In the genomic region with DNA sequence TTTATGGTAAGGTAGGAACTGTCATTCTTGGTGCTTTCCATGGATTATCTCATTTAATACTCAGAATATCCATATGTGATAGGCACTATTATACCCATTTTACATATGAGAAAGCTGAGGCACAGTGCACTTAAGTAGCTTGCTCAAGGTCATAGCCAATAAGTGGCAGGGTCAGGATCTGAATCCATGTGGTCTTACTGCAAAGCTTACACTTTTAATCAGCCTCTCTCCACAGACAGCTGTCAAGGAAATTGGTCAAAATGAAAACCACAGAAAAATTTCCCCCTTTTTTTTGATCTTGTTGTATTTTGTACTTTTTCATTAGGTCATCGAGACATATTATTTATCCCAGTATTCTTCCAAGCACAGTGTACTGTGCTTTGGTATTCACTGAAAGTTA, we compare ENCODE assay signal across 26 cellular contexts.
DNase-seq lines count a peak whose midpoint lies in the region; ATAC-seq, FAIRE-seq and TF ChIP-seq lines count a peak whose summit lies in the region.
"Had no signal": no experiment of that assay in that cellular context is flagged by ENCODE, and none has a peak within 500 bp of the region (broad histone marks: within the 10 kb centered on the region; RNA-seq: fewer than 3 reads in every experiment).

No MANE protein-coding gene starts in this region.

- H3K27me3 Mint-ChIP-seq in activated T-cell treated with anti-CD3 and anti-CD28 coated beads, Interleukin-2, amount 50 U/mL, for 72 hours (ENCODE audit: low read depth): no peaks in the 10 kb centered on the region
- no peaks in the 10 kb centered on the region for H3K27me3 Mint-ChIP-seq in activated T-cell treated with anti-CD3 and anti-CD28 coated beads, Interleukin-2, amount 50 U/mL, for 4 hours (ENCODE audit: low read depth)
- H3K27me3 Mint-ChIP-seq: B cell; CD4-positive, CD25-positive, alpha-beta regulatory T cell had no signal

- peak overlapping the region in 1 of 2 donors; percentile 49 for H3K4me3 Mint-ChIP-seq in activated T-cell treated with anti-CD3 and anti-CD28 coated beads, Interleukin-2, amount 50 U/mL, for 72 hours
- no peak overlapping the region for H3K4me3 Mint-ChIP-seq in activated T-cell treated with anti-CD3 and anti-CD28 coated beads, Interleukin-2, amount 50 U/mL, for 4 hours
- H3K4me3 Mint-ChIP-seq: B cell; CD4-positive, CD25-positive, alpha-beta regulatory T cell; GM23338 had no signal

- H3K4me3 ChIP-seq in thyroid gland (replicated peaks in 1 of 3): no peak overlapping the region
- H3K4me3 ChIP-seq: GM23338, SK-N-MC had no signal

- H3K36me3 ChIP-seq in thyroid gland: no peaks in the 10 kb centered on the region

- no peak overlapping the region for H3K27ac Mint-ChIP-seq in activated T-cell treated with anti-CD3 and anti-CD28 coated beads, Interleukin-2, amount 50 U/mL, for 72 hours
- H3K27ac Mint-ChIP-seq: B cell; CD4-positive, CD25-positive, alpha-beta regulatory T cell; GM23338 had no signal

- DNase-seq in activated T-cell treated with anti-CD3 and anti-CD28 coated beads, Interleukin-2, amount 50 U/mL, for 72 hours: peak; percentile 6 to 11
- no peak for DNase-seq in activated T-cell treated with anti-CD3 and anti-CD28 coated beads, Interleukin-2, amount 50 U/mL, for 4 hours
- DNase-seq in GM10266 (ENCODE audit: extremely low spot score) (peak; percentile 6), GM18507 (ENCODE audit: extremely low spot score, insufficient read length, low read depth) (no peak), myocyte (ENCODE audit: low read depth) (peak; percentile 10), UCSD-AML1 (lab: John Stamatoyannopoulos, UW; ENCODE audit: unreplicated experiment) (no peak), thyroid gland (no peak)
- DNase-seq: COR-L47, DMS 273 treated with DMSO at 0.1 percent for 48 hours, DND-41, HCEC 1CT, KG1, MV-4-11, NCI-H1417, NCI-H187, NCI-H2107, NCI-H2227 treated with DMSO at 0.1 percent for 48 hours, NCI-H510A treated with DMSO at 0.1 percent for 48 hours, NCI-H774, SHP77 had no signal

- intact Hi-C loops in thyroid gland (cut with DNase I): no loop called here

- peaks cover 3 to 8% of the 10 kb centered on the region in 2 donors for H3K9me3 Mint-ChIP-seq in activated T-cell treated with anti-CD3 and anti-CD28 coated beads, Interleukin-2, amount 50 U/mL, for 72 hours
- peaks cover 16% of the 10 kb centered on the region for H3K9me3 Mint-ChIP-seq in activated T-cell treated with anti-CD3 and anti-CD28 coated beads, Interleukin-2, amount 50 U/mL, for 4 hours

- H3K4me1 Mint-ChIP-seq in activated T-cell treated with anti-CD3 and anti-CD28 coated beads, Interleukin-2, amount 50 U/mL, for 72 hours (ENCODE audit: low read depth): peaks cover 15% of the 10 kb centered on the region
- peaks cover 7% of the 10 kb centered on the region for H3K4me1 Mint-ChIP-seq in activated T-cell treated with anti-CD3 and anti-CD28 coated beads, Interleukin-2, amount 50 U/mL, for 4 hours (ENCODE audit: low read depth)
- H3K4me1 Mint-ChIP-seq: B cell, GM23338 had no signal

- H3K4me1 ChIP-seq in thyroid gland: no peaks in the 10 kb centered on the region

- peaks cover 20 to 62% of the 10 kb centered on the region in 2 donors for H3K36me3 Mint-ChIP-seq in activated T-cell treated with anti-CD3 and anti-CD28 coated beads, Interleukin-2, amount 50 U/mL, for 72 hours (ENCODE audit: insufficient read depth in 2 of 2)
- peaks cover 53% of the 10 kb centered on the region for H3K36me3 Mint-ChIP-seq in activated T-cell treated with anti-CD3 and anti-CD28 coated beads, Interleukin-2, amount 50 U/mL, for 4 hours (ENCODE audit: insufficient read depth)

- peak; percentile 54 to 66 for ATAC-seq in activated T-cell treated with anti-CD3 and anti-CD28 coated beads, Interleukin-2, amount 50 U/mL, for 72 hours (replicated peaks in 1 of 2)
- no peak for ATAC-seq in activated T-cell treated with anti-CD3 and anti-CD28 coated beads, Interleukin-2, amount 50 U/mL, for 4 hours
- no peak for ATAC-seq in HG02623 (IDR thresholded peaks at IDR 0.05; ENCODE audit: unreplicated experiment)
- ATAC-seq: GM23338 had no signal

- peak; percentile 64 for FAIRE-seq in GM18507 (lab: Jason Lieb, UNC)
- FAIRE-seq: GM12891 had no signal

- TF ChIP-seq CTCF in GM10266 (IDR thresholded peaks at IDR 0.05; ENCODE audit: control insufficient read depth, insufficient read depth, low read depth, missing control alignments) (no peak), thyroid gland (IDR thresholded peaks at IDR 0.05) (no peak)

- H3K9me3 ChIP-seq in thyroid gland: no peaks in the 10 kb centered on the region

- no peak overlapping the region for H3K27ac ChIP-seq in thyroid gland
- H3K27ac ChIP-seq: SK-N-MC had no signal

- WGBS in thyroid gland, 2 donors: 90 to 95% methylated on average over 1 of the region's 1 CpG

- no peaks in the 10 kb centered on the region for H3K27me3 ChIP-seq in thyroid gland

- no peak for TF ChIP-seq POLR2A in thyroid gland (IDR thresholded peaks at IDR 0.05)

Comparison
In these comparisons a context has a peak if more than half of its experiments do, and no peak if none do; other contexts are left out.
1. ATAC-seq: peak in activated T-cell treated with anti-CD3 and anti-CD28 coated beads, Interleukin-2, amount 50 U/mL, for 72 hours (2 of 2); none in activated T-cell treated with anti-CD3 and anti-CD28 coated beads, Interleukin-2, amount 50 U/mL, for 4 hours (0 of 2) and HG02623 (single experiment).
2. DNase-seq: peak in activated T-cell treated with anti-CD3 and anti-CD28 coated beads, Interleukin-2, amount 50 U/mL, for 72 hours (2 of 2), GM10266 (single experiment) and myocyte (single experiment); none in activated T-cell treated with anti-CD3 and anti-CD28 coated beads, Interleukin-2, amount 50 U/mL, for 4 hours (single experiment), GM18507 (single experiment), UCSD-AML1 (single experiment) and thyroid gland (0 of 2).